1 cellular context compared by ENCODE assay signal in the genomic region with DNA sequence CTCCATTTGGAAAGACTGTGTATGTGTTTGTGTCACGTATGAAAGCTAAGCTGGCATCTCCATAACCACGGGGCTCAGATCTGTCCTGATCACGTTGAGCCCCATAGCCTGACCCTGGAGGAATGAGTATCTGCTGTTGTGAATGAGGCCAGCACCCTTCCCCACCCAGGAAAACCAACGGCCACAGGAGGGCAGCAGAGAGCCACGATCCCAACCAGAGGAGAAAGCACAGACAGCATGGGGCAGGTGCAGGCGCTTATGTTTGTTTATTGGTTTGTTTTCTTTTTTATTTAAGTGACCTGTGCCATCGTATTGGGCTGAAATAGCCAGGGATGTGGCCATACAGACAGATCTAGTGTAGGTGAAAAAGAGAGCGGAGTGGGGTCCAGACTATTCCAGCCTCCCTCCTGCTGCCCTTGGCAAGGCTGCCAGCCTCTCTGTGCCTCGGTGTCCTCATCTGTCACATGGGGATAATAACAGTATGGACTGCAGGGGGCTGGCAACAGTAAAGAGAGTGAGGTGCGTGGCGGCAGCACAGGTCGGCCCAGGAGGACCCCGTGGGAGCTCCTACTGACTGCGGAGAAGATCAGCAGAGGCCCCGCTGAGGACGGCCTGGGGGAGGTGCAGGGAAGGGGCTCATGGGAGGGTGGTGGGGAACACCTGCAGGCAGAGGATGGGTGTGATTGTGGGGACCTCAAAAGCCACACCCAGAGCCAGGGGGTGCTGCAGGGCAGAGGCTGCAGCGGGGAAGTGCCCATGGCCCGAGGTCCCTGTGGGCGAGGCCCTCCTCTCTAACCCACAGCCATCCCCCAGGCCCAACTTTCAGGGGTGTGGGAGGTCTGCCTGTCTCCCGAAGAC.
TF ChIP-seq lines count a peak whose summit lies in the region.

No MANE protein-coding gene starts in this region.

TF ChIP-seq in K562, 482 proteins besides CTCF, POLR2A, EP300 and RAD21 (continues in another document):
- TF ChIP-seq, protein P1, sequence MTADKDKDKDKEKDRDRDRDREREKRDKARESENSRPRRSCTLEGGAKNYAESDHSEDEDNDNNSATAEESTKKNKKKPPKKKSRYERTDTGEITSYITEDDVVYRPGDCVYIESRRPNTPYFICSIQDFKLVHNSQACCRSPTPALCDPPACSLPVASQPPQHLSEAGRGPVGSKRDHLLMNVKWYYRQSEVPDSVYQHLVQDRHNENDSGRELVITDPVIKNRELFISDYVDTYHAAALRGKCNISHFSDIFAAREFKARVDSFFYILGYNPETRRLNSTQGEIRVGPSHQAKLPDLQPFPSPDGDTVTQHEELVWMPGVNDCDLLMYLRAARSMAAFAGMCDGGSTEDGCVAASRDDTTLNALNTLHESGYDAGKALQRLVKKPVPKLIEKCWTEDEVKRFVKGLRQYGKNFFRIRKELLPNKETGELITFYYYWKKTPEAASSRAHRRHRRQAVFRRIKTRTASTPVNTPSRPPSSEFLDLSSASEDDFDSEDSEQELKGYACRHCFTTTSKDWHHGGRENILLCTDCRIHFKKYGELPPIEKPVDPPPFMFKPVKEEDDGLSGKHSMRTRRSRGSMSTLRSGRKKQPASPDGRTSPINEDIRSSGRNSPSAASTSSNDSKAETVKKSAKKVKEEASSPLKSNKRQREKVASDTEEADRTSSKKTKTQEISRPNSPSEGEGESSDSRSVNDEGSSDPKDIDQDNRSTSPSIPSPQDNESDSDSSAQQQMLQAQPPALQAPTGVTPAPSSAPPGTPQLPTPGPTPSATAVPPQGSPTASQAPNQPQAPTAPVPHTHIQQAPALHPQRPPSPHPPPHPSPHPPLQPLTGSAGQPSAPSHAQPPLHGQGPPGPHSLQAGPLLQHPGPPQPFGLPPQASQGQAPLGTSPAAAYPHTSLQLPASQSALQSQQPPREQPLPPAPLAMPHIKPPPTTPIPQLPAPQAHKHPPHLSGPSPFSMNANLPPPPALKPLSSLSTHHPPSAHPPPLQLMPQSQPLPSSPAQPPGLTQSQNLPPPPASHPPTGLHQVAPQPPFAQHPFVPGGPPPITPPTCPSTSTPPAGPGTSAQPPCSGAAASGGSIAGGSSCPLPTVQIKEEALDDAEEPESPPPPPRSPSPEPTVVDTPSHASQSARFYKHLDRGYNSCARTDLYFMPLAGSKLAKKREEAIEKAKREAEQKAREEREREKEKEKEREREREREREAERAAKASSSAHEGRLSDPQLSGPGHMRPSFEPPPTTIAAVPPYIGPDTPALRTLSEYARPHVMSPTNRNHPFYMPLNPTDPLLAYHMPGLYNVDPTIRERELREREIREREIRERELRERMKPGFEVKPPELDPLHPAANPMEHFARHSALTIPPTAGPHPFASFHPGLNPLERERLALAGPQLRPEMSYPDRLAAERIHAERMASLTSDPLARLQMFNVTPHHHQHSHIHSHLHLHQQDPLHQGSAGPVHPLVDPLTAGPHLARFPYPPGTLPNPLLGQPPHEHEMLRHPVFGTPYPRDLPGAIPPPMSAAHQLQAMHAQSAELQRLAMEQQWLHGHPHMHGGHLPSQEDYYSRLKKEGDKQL (CRISPR knock-in tag; IDR thresholded peaks at IDR 0.05; ENCODE audit: borderline replicate concordance): no peak
- TF ChIP-seq FOXK2 (conservative IDR thresholded peaks at IDR 0.05 in 1 of 2, IDR thresholded peaks at IDR 0.05 in 1 of 2; ENCODE audit: low read depth in 2 of 2): peak; percentile 59 to 74; a peak in 3 of 4 replicates
- TF ChIP-seq ZNF133 (CRISPR knock-in tag; IDR thresholded peaks at IDR 0.05): no peak
- peak; percentile 74 for TF ChIP-seq MYC (IDR thresholded peaks at IDR 0.05; ENCODE audit: low read depth, low read length)
- no peak for TF ChIP-seq MYC (CRISPR knock-in tag; IDR thresholded peaks at IDR 0.05; ENCODE audit: borderline replicate concordance, low read depth)
- TF ChIP-seq, protein P2, sequence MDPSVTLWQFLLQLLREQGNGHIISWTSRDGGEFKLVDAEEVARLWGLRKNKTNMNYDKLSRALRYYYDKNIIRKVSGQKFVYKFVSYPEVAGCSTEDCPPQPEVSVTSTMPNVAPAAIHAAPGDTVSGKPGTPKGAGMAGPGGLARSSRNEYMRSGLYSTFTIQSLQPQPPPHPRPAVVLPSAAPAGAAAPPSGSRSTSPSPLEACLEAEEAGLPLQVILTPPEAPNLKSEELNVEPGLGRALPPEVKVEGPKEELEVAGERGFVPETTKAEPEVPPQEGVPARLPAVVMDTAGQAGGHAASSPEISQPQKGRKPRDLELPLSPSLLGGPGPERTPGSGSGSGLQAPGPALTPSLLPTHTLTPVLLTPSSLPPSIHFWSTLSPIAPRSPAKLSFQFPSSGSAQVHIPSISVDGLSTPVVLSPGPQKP (CRISPR knock-in tag; IDR thresholded peaks at IDR 0.05): no peak
- TF ChIP-seq HNRNPUL1 (IDR thresholded peaks at IDR 0.05; ENCODE audit: low read length): no peak
- 0 out of 2 replicates have a peak, but pooled peaks have one; percentile 24 for TF ChIP-seq MEF2A (IDR thresholded peaks at IDR 0.05; ENCODE audit: control insufficient read depth, low read depth, low read length)
- TF ChIP-seq TOE1 (IDR thresholded peaks at IDR 0.05; ENCODE audit: borderline replicate concordance): no peak
- no peak for TF ChIP-seq TOE1 (CRISPR knock-in tag; IDR thresholded peaks at IDR 0.05; ENCODE audit: borderline replicate concordance, low read depth)
- TF ChIP-seq, protein P3, sequence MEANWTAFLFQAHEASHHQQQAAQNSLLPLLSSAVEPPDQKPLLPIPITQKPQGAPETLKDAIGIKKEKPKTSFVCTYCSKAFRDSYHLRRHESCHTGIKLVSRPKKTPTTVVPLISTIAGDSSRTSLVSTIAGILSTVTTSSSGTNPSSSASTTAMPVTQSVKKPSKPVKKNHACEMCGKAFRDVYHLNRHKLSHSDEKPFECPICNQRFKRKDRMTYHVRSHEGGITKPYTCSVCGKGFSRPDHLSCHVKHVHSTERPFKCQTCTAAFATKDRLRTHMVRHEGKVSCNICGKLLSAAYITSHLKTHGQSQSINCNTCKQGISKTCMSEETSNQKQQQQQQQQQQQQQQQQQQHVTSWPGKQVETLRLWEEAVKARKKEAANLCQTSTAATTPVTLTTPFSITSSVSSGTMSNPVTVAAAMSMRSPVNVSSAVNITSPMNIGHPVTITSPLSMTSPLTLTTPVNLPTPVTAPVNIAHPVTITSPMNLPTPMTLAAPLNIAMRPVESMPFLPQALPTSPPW (CRISPR knock-in tag; IDR thresholded peaks at IDR 0.05): peak; percentile 18; the same call in 1 of the 2 replicates
- TF ChIP-seq, protein P4, sequence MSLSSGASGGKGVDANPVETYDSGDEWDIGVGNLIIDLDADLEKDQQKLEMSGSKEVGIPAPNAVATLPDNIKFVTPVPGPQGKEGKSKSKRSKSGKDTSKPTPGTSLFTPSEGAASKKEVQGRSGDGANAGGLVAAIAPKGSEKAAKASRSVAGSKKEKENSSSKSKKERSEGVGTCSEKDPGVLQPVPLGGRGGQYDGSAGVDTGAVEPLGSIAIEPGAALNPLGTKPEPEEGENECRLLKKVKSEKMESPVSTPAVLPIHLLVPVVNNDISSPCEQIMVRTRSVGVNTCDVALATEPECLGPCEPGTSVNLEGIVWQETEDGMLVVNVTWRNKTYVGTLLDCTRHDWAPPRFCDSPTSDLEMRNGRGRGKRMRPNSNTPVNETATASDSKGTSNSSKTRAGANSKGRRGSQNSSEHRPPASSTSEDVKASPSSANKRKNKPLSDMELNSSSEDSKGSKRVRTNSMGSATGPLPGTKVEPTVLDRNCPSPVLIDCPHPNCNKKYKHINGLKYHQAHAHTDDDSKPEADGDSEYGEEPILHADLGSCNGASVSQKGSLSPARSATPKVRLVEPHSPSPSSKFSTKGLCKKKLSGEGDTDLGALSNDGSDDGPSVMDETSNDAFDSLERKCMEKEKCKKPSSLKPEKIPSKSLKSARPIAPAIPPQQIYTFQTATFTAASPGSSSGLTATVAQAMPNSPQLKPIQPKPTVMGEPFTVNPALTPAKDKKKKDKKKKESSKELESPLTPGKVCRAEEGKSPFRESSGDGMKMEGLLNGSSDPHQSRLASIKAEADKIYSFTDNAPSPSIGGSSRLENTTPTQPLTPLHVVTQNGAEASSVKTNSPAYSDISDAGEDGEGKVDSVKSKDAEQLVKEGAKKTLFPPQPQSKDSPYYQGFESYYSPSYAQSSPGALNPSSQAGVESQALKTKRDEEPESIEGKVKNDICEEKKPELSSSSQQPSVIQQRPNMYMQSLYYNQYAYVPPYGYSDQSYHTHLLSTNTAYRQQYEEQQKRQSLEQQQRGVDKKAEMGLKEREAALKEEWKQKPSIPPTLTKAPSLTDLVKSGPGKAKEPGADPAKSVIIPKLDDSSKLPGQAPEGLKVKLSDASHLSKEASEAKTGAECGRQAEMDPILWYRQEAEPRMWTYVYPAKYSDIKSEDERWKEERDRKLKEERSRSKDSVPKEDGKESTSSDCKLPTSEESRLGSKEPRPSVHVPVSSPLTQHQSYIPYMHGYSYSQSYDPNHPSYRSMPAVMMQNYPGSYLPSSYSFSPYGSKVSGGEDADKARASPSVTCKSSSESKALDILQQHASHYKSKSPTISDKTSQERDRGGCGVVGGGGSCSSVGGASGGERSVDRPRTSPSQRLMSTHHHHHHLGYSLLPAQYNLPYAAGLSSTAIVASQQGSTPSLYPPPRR (CRISPR knock-in tag; IDR thresholded peaks at IDR 0.05; ENCODE audit: borderline replicate concordance): peak; percentile 13; the same call in 1 of the 2 replicates
- TF ChIP-seq, protein P5, sequence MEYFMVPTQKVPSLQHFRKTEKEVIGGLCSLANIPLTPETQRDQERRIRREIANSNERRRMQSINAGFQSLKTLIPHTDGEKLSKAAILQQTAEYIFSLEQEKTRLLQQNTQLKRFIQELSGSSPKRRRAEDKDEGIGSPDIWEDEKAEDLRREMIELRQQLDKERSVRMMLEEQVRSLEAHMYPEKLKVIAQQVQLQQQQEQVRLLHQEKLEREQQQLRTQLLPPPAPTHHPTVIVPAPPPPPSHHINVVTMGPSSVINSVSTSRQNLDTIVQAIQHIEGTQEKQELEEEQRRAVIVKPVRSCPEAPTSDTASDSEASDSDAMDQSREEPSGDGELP (CRISPR knock-in tag; IDR thresholded peaks at IDR 0.05; ENCODE audit: borderline replicate concordance): peak; percentile 60; the same call in 1 of the 2 replicates
- TF ChIP-seq, protein P6, sequence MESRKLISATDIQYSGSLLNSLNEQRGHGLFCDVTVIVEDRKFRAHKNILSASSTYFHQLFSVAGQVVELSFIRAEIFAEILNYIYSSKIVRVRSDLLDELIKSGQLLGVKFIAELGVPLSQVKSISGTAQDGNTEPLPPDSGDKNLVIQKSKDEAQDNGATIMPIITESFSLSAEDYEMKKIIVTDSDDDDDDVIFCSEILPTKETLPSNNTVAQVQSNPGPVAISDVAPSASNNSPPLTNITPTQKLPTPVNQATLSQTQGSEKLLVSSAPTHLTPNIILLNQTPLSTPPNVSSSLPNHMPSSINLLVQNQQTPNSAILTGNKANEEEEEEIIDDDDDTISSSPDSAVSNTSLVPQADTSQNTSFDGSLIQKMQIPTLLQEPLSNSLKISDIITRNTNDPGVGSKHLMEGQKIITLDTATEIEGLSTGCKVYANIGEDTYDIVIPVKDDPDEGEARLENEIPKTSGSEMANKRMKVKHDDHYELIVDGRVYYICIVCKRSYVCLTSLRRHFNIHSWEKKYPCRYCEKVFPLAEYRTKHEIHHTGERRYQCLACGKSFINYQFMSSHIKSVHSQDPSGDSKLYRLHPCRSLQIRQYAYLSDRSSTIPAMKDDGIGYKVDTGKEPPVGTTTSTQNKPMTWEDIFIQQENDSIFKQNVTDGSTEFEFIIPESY (CRISPR knock-in tag; IDR thresholded peaks at IDR 0.05): peak; percentile 62
- TF ChIP-seq, protein P7, sequence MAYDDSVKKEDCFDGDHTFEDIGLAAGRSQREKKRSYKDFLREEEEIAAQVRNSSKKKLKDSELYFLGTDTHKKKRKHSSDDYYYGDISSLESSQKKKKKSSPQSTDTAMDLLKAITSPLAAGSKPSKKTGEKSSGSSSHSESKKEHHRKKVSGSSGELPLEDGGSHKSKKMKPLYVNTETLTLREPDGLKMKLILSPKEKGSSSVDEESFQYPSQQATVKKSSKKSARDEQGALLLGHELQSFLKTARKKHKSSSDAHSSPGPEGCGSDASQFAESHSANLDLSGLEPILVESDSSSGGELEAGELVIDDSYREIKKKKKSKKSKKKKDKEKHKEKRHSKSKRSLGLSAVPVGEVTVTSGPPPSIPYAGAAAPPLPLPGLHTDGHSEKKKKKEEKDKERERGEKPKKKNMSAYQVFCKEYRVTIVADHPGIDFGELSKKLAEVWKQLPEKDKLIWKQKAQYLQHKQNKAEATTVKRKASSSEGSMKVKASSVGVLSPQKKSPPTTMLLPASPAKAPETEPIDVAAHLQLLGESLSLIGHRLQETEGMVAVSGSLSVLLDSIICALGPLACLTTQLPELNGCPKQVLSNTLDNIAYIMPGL (CRISPR knock-in tag; IDR thresholded peaks at IDR 0.05): no peak; the same call in 1 of the 2 replicates
- peak; percentile 92 for TF ChIP-seq SMC3 (conservative IDR thresholded peaks at IDR 0.05; ENCODE audit: insufficient read depth, low read depth, low read length)
- no peak for TF ChIP-seq TRIM24 (IDR thresholded peaks at IDR 0.05)
- TF ChIP-seq KLF13 (tag; IDR thresholded peaks at IDR 0.05; ENCODE audit: borderline replicate concordance, low read depth): no peak
- peak; percentile 50; the same call in 1 of the 2 replicates for TF ChIP-seq CREM (IDR thresholded peaks at IDR 0.05; ENCODE audit: low read depth)
- peak in 1 of 2 experiments; percentile 66; a peak in 1 of 4 replicates for TF ChIP-seq RCOR1 (IDR thresholded peaks at IDR 0.05; ENCODE audit: borderline replicate concordance in 1 of 2, low read depth in 2 of 2, low read length in 2 of 2)
- peak in 2 of 3 experiments; percentile 42 to 49 for TF ChIP-seq YY1 (IDR thresholded peaks at IDR 0.05; ENCODE audit: borderline replicate concordance in 1 of 3, control insufficient read depth in 1 of 3, extremely low read depth in 1 of 3, insufficient read depth in 3 of 3, insufficient read length in 1 of 3, insufficient replicate concordance in 2 of 3, low read depth in 1 of 3, low read length in 2 of 3)
- TF ChIP-seq HDAC6 (IDR thresholded peaks at IDR 0.05; ENCODE audit: low read depth, low read length): no peak
- TF ChIP-seq BHLHE40 (IDR thresholded peaks at IDR 0.05; ENCODE audit: low read length): peak; percentile 66
- peak in 1 of 2 experiments; percentile 56; a peak in 1 of 4 replicates for TF ChIP-seq ARNT (IDR thresholded peaks at IDR 0.05)
- TF ChIP-seq, protein P8, sequence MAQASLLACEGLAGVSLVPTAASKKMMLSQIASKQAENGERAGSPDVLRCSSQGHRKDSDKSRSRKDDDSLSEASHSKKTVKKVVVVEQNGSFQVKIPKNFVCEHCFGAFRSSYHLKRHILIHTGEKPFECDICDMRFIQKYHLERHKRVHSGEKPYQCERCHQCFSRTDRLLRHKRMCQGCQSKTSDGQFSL (CRISPR knock-in tag; IDR thresholded peaks at IDR 0.05): 0 out of 2 replicates have a peak, but pooled peaks have one; percentile 15
- TF ChIP-seq, protein P8 (tag; IDR thresholded peaks at IDR 0.05): no peak
- peak; percentile 16; the same call in 1 of the 2 replicates for TF ChIP-seq TCF3 (CRISPR knock-in tag; IDR thresholded peaks at IDR 0.05)
